In genomic region chr12:95218164-95218851, GRCh38 we compare ENCODE assay signal across 1 cellular context.
TF ChIP-seq lines count a peak whose summit lies in the region.

No MANE protein-coding gene starts in this region.

TF ChIP-seq in HEK293, 187 proteins besides CTCF, POLR2A, EP300 and RAD21 (continued from another document):
- TF ChIP-seq ZBTB11 (tag by site-specific recombination; conservative IDR thresholded peaks at IDR 0.05; ENCODE audit: low read depth) (no peak), ZNF488 (tag by site-specific recombination; IDR thresholded peaks at IDR 0.05) (no peak)
